Comparison of ENCODE assay signal across 9 cellular contexts in the genomic region with DNA sequence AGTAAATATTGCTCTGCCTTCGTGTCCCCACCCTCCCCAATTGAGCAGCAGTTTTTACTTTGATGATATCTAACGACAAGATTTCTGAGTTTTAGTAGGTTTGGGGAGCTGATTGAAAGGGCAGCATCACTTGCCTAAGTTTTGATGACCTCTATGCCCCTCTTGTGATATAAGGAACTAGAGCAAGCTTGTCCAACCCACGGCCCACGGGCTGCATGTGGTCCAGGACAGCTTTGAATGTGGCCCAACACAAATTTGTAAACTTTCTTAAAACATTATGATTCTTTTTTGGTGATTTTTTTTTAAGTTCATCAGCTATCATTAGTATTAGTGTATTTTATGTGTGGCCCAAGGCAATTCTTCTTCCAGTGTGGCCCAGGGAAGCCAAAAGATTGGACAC. TPM values are rescaled to one million over a fixed set of nuclear protein-coding genes. Genes with fewer than 3 reads are reported as not detected.
A peak's percentile ranks its signal among the peaks of the same experiment; 100 is the strongest.
DNase-seq lines count a peak whose midpoint lies in the region; ATAC-seq and TF ChIP-seq lines count a peak whose summit lies in the region.
"Had no signal": no experiment of that assay in that cellular context is flagged by ENCODE, and none has a peak within 500 bp of the region (broad histone marks: within the 10 kb centered on the region; RNA-seq: fewer than 3 reads in every experiment).

No MANE protein-coding gene starts in this region.

- H3K4me3 ChIP-seq in right cardiac atrium (ENCODE audit: low read length) (peak overlapping the region; percentile 78), ascending aorta (peak overlapping the region in 1 of 2 donors; percentile 97), lower lobe of right lung (peak overlapping the region; percentile 97), vagina (no peak overlapping the region)

- H3K27me3 ChIP-seq in right cardiac atrium (ENCODE audit: control insufficient read depth, insufficient read depth) = no peaks in the 10 kb centered on the region
- no peaks in the 10 kb centered on the region for H3K27me3 ChIP-seq in ascending aorta
- no peaks in the 10 kb centered on the region for H3K27me3 ChIP-seq in lower lobe of right lung (ENCODE audit: low read depth)
- no peaks in the 10 kb centered on the region for H3K27me3 ChIP-seq in vagina

- ATAC-seq in right cardiac atrium (no peak), lower lobe of right lung (no peak), HG03159 (IDR thresholded peaks at IDR 0.05; ENCODE audit: unreplicated experiment) (no peak)

- H3K27ac ChIP-seq in right cardiac atrium (ENCODE audit: low read length) (no peak overlapping the region), ascending aorta (peak overlapping the region; percentile 90 to 96), lower lobe of right lung (peak overlapping the region; percentile 91), vagina (peak overlapping the region; percentile 89)

- intact Hi-C loops in right cardiac atrium (cut with DNase I) = no loop called here
- intact Hi-C loops in cardiac septum (cut with DNase I) = no loop called here
- intact Hi-C loops in ascending aorta (cut with DNase I) = no loop called here
- intact Hi-C loops in lower lobe of right lung (cut with DNase I) = no loop called here
- intact Hi-C loops in vagina (cut with DNase I) = loop anchor here (10.0 kb wide), 1 partner anchor 243 kb away; the partner anchor contains the start of gene FBXO28

- H3K9me3 ChIP-seq in right cardiac atrium (ENCODE audit: control insufficient read depth, low read length) (no peaks in the 10 kb centered on the region), ascending aorta (no peaks in the 10 kb centered on the region), lower lobe of right lung (no peaks in the 10 kb centered on the region), vagina (no peaks in the 10 kb centered on the region)

- H3K4me1 ChIP-seq in right cardiac atrium (ENCODE audit: control insufficient read depth, insufficient read depth, low read length) (peaks cover 9% of the 10 kb centered on the region), ascending aorta (peaks cover 0 to 21% of the 10 kb centered on the region in 2 donors), lower lobe of right lung (peaks cover 26% of the 10 kb centered on the region), vagina (peaks cover 26% of the 10 kb centered on the region)

- no peak for TF ChIP-seq CTCF in ascending aorta (IDR thresholded peaks at IDR 0.05)
- TF ChIP-seq CTCF in lower lobe of right lung (IDR thresholded peaks at IDR 0.05) = no peak
- TF ChIP-seq CTCF in vagina (IDR thresholded peaks at IDR 0.05) = no peak

- peaks cover 0 to 6% of the 10 kb centered on the region in 2 donors for H3K36me3 ChIP-seq in ascending aorta
- H3K36me3 ChIP-seq in lower lobe of right lung = peaks cover 30% of the 10 kb centered on the region
- H3K36me3 ChIP-seq in vagina = peaks cover 0 to 3% of the 10 kb centered on the region in 2 donors

- 56% methylated on average over 4 of the region's 4 CpGs for WGBS in right cardiac atrium

- no peak for TF ChIP-seq POLR2A in vagina (IDR thresholded peaks at IDR 0.05)

- DNase-seq in right cardiac atrium (no peak), cardiac septum (ENCODE audit: low spot score) (no peak), ascending aorta (ENCODE audit: low spot score in 2 of 2) (no peak), lower lobe of right lung (peak; percentile 70), vagina (ENCODE audit: extremely low spot score in 2 of 2) (no peak), DMS79 treated with DMSO at 0.1 percent for 48 hours (lab: John Stamatoyannopoulos, UW) (no peak), H4 (ENCODE audit: low spot score) (no peak)
- DNase-seq: NCI-H774 had no signal

RNA-seq across cellular contexts. Expression of gene CNIH4, which starts 1.6 kb away (rescaled TPM):
- 10 to 100 TPM; 26.8 to 35.3 (median 32.2) TPM for total RNA-seq in right cardiac atrium
- 45.6 TPM for polyA plus RNA-seq in right cardiac atrium
- 30.1 TPM for total RNA-seq in cardiac septum
- 26.9 TPM for total RNA-seq in ascending aorta
- 77.4 TPM for total RNA-seq in lower lobe of right lung
- total RNA-seq in vagina = 36.1 TPM
- 66.2 and 72.3 TPM in 2 replicates for total RNA-seq in H4 (2014; rRNA removed; shearing (Covaris generic))

RNA-seq across cellular contexts. Expression of gene NVL, which starts 28.3 kb away (rescaled TPM):
- 10 to 100 TPM in 3 of 4 donors, 1 to 10 TPM in 1; 9.8 to 14.4 (median 11.9) TPM for total RNA-seq in right cardiac atrium
- 10.8 TPM for polyA plus RNA-seq in right cardiac atrium
- 11.6 TPM for total RNA-seq in cardiac septum
- 34.6 TPM for total RNA-seq in ascending aorta
- 30.4 TPM for total RNA-seq in lower lobe of right lung
- total RNA-seq in vagina = 34.6 TPM
- total RNA-seq in H4 (2014; rRNA removed; shearing (Covaris generic)) = 14.7 and 17.9 TPM in 2 replicates

Comparison
In these comparisons a context has a peak if more than half of its experiments do, and no peak if none do; other contexts are left out.
1. H3K4me3 ChIP-seq: peak in right cardiac atrium (single experiment) and lower lobe of right lung (single experiment); none in vagina (0 of 2).